Comparison of ENCODE assay signal across 16 cellular contexts in the genomic region with DNA sequence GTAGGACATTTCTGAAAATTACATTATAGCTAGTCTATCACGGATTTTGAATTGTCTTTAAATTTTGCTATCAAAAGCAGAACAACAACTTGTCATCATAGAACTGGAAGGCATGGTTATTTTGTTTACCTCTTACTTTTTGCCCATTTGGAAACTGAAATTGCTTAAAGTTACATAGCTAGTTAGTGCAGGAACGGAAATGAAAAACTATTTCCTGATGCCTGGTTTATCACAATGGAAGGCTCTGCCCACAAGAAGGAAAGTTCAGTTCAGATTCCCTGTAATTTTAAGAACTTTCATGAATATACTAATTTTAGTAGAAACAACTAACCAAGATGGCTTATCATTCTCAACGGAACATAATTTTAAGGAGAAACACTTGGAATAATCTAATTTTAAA.
DNase-seq lines count a peak whose midpoint lies in the region; ATAC-seq, FAIRE-seq and TF ChIP-seq lines count a peak whose summit lies in the region.
"Had no signal": no experiment of that assay in that cellular context is flagged by ENCODE, and none has a peak within 500 bp of the region (broad histone marks: within the 10 kb centered on the region; RNA-seq: fewer than 3 reads in every experiment).

No MANE protein-coding gene starts in this region.

- H3K4me3 ChIP-seq in A549 (no peak overlapping the region), Panc1 (ENCODE audit: low read depth in 2 of 2, low read length in 2 of 2) (no peak overlapping the region), hepatocyte (no peak overlapping the region), skeletal muscle tissue (ENCODE audit: low read length in 3 of 3) (no peak overlapping the region)

- H3K9ac ChIP-seq in skeletal muscle tissue (ENCODE audit: low read depth in 1 of 3, low read length in 3 of 3): peak overlapping the region in 1 of 3 donors; percentile 36
- H3K9ac ChIP-seq: KMS-11 had no signal

- H3K27me3 ChIP-seq in Panc1 (ENCODE audit: control insufficient read depth, insufficient read depth, low read length) (no peaks in the 10 kb centered on the region), hepatocyte (no peaks in the 10 kb centered on the region), skeletal muscle tissue (ENCODE audit: control insufficient read depth in 3 of 3, insufficient read depth in 3 of 3, low read length in 3 of 3) (no peaks in the 10 kb centered on the region)

- 88% methylated on average over 3 of the region's 3 CpGs for WGBS in A549 (ENCODE audit: missing lambda C conversion rate)
- WGBS in hepatocyte (ENCODE audit: low lambda C conversion rate, missing lambda C conversion rate): 70% methylated on average over 3 of the region's 3 CpGs

- no peak for TF ChIP-seq CTCF in A549 (IDR thresholded peaks at IDR 0.05)
- TF ChIP-seq CTCF in Panc1 (IDR thresholded peaks at IDR 0.05): no peak
- TF ChIP-seq CTCF in hepatocyte (IDR thresholded peaks at IDR 0.05; ENCODE audit: poor library complexity): no peak

- intact Hi-C loops in Panc1 (cut with micrococcal nuclease; ENCODE audit: unreplicated experiment): loop anchor here (5.0 to 10.0 kb wide), 2 partner anchors 162 to 305 kb away; no protein-coding TSS in a partner anchor

- H4K20me1 ChIP-seq in hepatocyte (ENCODE audit: insufficient read depth, poor library complexity, severe bottlenecking): no peaks in the 10 kb centered on the region

- peak overlapping the region; percentile 95 to 97 for H3K27ac ChIP-seq in A549
- peak overlapping the region; percentile 88 for H3K27ac ChIP-seq in Panc1 (ENCODE audit: low read length)
- H3K27ac ChIP-seq in hepatocyte: peak overlapping the region; percentile 93
- H3K27ac ChIP-seq in skeletal muscle tissue (ENCODE audit: low read depth, low read length): peak overlapping the region; percentile 87
- H3K27ac ChIP-seq: KMS-11, RWPE1 had no signal

- POLR2A ChIA-PET in A549 (lab: Yijun Ruan, JAX) (interaction anchor here (0.6 to 9.6 kb wide), 3 partner anchors 106 to 568 kb away, joined by 3 to 142 read pairs (median 3); a partner anchor contains a TSS), Panc1 (lab: Charles Lee) (interaction anchor here (0.6 kb wide), 1 partner anchor 109 kb away, joined by 4 read pairs; no protein-coding TSS in a partner anchor)

- no peak for TF ChIP-seq RAD21 in A549 (conservative IDR thresholded peaks at IDR 0.05 in 1 of 2, IDR thresholded peaks at IDR 0.05 in 1 of 2)

- H3K9me2 ChIP-seq in hepatocyte (replicated peaks; ENCODE audit: insufficient read depth): no peaks in the 10 kb centered on the region

- no peak overlapping the region for H2AFZ ChIP-seq in hepatocyte

- H3K9me3 ChIP-seq in A549: no peaks in the 10 kb centered on the region; the same call in 2 of the 3 replicates
- no peaks in the 10 kb centered on the region for H3K9me3 ChIP-seq in Panc1 (ENCODE audit: control insufficient read depth, insufficient read depth, low read depth, low read length)
- H3K9me3 ChIP-seq in hepatocyte (ENCODE audit: low read depth): no peaks in the 10 kb centered on the region
- no peaks in the 10 kb centered on the region for H3K9me3 ChIP-seq in skeletal muscle tissue (ENCODE audit: control insufficient read depth in 3 of 3, low read length in 3 of 3)

- in situ Hi-C loops in Panc1 (cut with HindIII; ENCODE audit: low pct_unique_long_range_greater_than_20kb, low sequenced_read_pairs): no loop called here

- H3K4me1 ChIP-seq in A549 (peaks cover 69% of the 10 kb centered on the region), Panc1 (ENCODE audit: control insufficient read depth, insufficient read depth, low read length) (peaks cover 62% of the 10 kb centered on the region), hepatocyte (ENCODE audit: insufficient read depth) (peaks cover 81% of the 10 kb centered on the region), skeletal muscle tissue (ENCODE audit: control insufficient read depth in 3 of 3, insufficient read depth in 3 of 3, low read length in 3 of 3) (peaks cover 60 to 75% (median 73%) of the 10 kb centered on the region in 3 donors)

- TF ChIP-seq POLR2A in A549 (IDR thresholded peaks at IDR 0.05; ENCODE audit: low read length): no peak

- no peak for TF ChIP-seq EP300 in A549 (IDR thresholded peaks at IDR 0.05)

- CTCF ChIA-PET in A549 (lab: Yijun Ruan, JAX) (interaction anchor here (0.6 to 13.3 kb wide), 22 partner anchors 8 to 860 kb away, joined by 3 to 162 read pairs (median 6); a partner anchor contains a TSS), Panc1 (lab: Charles Lee) (interaction anchor here (0.6 to 0.7 kb wide), 3 partner anchors 39 to 441 kb away, joined by 3 to 6 read pairs (median 4); no protein-coding TSS in a partner anchor)

- no peaks in the 10 kb centered on the region for H3K79me2 ChIP-seq in hepatocyte

- peak overlapping the region; percentile 61; the same call in 2 of the 3 replicates for H3K4me2 ChIP-seq in A549
- peak overlapping the region; percentile 21 for H3K4me2 ChIP-seq in hepatocyte
- H3K4me2 ChIP-seq: KMS-11 had no signal

- ATAC-seq in A549: no peak
- no peak for ATAC-seq in Panc1
- ATAC-seq in HG03196 (IDR thresholded peaks at IDR 0.05; ENCODE audit: unreplicated experiment): no peak

- DNase-seq in A549 (ENCODE audit: low read depth in 1 of 2, low spot score in 1 of 2) (no peak), Panc1 (ENCODE audit: low read depth, low spot score) (no peak), hepatocyte (ENCODE audit: low spot score) (no peak), NCI-H82 (lab: John Stamatoyannopoulos, UW) (no peak), mucosa of gallbladder (ENCODE audit: low spot score) (no peak), NCI-H226 (no peak)
- DNase-seq: activated CD8-positive, alpha-beta memory T cell treated with anti-CD3 and anti-CD28 coated beads for 24 hours; activated naive CD4-positive, alpha-beta T cell treated with Interleukin-2 at 50 U/mL for 16 hours; DMS153; midbrain; NCI-H1694; NCI-H510A treated with DMSO at 0.1 percent for 48 hours had no signal

- no TSS peak for BruUV-seq in Panc1 (replicated peaks; lab: Mats Ljungman, UMichigan)

- H3K36me3 ChIP-seq in Panc1 (ENCODE audit: control insufficient read depth, insufficient read depth, low read length) (no peaks in the 10 kb centered on the region), hepatocyte (replicated peaks; ENCODE audit: insufficient read depth, low read depth) (no peaks in the 10 kb centered on the region), skeletal muscle tissue (ENCODE audit: control insufficient read depth in 3 of 3, insufficient read depth in 3 of 3, low read length in 3 of 3) (no peaks in the 10 kb centered on the region)

- FAIRE-seq in A549 (lab: Jason Lieb, UNC): peak; percentile 23

TF ChIP-seq in A549, 52 proteins besides CTCF, POLR2A, EP300 and RAD21:
- TF ChIP-seq SREBF2 (IDR thresholded peaks at IDR 0.05) (no peak), TFCP2L1 (CRISPR knock-in tag; IDR thresholded peaks at IDR 0.05) (no peak), ZC3H11A (IDR thresholded peaks at IDR 0.05) (no peak), GATA3 (IDR thresholded peaks at IDR 0.05; ENCODE audit: borderline replicate concordance) (no peak), HDAC2 (IDR thresholded peaks at IDR 0.05) (no peak), FOSB (CRISPR knock-in tag; IDR thresholded peaks at IDR 0.05) (no peak), MAZ (IDR thresholded peaks at IDR 0.05; ENCODE audit: borderline replicate concordance, low read depth, low read length) (no peak), ZFP36 (IDR thresholded peaks at IDR 0.05; ENCODE audit: borderline replicate concordance, partially characterized antibody) (no peak), HOXB13 (CRISPR knock-in tag; IDR thresholded peaks at IDR 0.05; ENCODE audit: low read depth) (no peak), CEBPB (IDR thresholded peaks at IDR 0.05) (no peak), JUNB (IDR thresholded peaks at IDR 0.05) (no peak), PHF8 (IDR thresholded peaks at IDR 0.05; ENCODE audit: borderline replicate concordance, low read depth) (no peak)
- TF ChIP-seq, protein P1, sequence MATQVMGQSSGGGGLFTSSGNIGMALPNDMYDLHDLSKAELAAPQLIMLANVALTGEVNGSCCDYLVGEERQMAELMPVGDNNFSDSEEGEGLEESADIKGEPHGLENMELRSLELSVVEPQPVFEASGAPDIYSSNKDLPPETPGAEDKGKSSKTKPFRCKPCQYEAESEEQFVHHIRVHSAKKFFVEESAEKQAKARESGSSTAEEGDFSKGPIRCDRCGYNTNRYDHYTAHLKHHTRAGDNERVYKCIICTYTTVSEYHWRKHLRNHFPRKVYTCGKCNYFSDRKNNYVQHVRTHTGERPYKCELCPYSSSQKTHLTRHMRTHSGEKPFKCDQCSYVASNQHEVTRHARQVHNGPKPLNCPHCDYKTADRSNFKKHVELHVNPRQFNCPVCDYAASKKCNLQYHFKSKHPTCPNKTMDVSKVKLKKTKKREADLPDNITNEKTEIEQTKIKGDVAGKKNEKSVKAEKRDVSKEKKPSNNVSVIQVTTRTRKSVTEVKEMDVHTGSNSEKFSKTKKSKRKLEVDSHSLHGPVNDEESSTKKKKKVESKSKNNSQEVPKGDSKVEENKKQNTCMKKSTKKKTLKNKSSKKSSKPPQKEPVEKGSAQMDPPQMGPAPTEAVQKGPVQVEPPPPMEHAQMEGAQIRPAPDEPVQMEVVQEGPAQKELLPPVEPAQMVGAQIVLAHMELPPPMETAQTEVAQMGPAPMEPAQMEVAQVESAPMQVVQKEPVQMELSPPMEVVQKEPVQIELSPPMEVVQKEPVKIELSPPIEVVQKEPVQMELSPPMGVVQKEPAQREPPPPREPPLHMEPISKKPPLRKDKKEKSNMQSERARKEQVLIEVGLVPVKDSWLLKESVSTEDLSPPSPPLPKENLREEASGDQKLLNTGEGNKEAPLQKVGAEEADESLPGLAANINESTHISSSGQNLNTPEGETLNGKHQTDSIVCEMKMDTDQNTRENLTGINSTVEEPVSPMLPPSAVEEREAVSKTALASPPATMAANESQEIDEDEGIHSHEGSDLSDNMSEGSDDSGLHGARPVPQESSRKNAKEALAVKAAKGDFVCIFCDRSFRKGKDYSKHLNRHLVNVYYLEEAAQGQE (IDR thresholded peaks at IDR 0.05): no peak
- TF ChIP-seq, protein P2, sequence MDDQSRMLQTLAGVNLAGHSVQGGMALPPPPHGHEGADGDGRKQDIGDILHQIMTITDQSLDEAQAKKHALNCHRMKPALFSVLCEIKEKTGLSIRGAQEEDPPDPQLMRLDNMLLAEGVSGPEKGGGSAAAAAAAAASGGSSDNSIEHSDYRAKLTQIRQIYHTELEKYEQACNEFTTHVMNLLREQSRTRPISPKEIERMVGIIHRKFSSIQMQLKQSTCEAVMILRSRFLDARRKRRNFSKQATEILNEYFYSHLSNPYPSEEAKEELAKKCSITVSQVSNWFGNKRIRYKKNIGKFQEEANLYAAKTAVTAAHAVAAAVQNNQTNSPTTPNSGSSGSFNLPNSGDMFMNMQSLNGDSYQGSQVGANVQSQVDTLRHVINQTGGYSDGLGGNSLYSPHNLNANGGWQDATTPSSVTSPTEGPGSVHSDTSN (IDR thresholded peaks at IDR 0.05): no peak
